ENCODE assay signal across 28 cellular contexts in the genomic region with DNA sequence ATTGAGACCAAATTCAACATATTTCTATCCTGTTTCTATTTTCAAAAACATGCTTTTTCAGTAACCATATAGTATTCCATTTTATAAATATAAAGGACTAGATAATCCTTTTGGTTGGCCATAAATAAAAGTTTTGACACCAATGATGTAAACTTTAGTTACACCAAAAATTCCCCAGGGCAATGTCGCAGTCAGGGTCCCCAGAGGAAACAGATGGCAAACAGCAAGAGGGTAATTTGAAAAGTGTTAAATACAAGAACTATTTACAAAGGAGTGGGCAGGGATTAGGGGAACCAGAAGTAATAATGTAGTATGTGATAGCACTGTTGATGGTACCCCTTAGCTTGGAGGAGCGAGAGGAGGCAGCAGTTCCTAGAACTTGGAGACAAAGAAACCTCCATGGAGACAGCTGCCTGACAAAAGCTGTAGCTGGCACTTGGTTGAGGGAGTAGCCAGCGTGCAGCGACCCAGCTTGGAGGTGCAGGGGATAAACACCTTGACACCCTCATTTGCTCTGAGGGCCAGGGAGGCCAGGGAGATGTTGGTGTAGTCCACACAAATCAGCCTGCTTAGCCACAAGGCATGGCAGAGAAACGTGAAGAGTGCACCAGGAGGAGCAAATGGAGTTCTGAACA. TPM values are rescaled to one million over a fixed set of nuclear protein-coding genes. Genes with fewer than 3 reads are reported as not detected.
A peak's percentile ranks its signal among the peaks of the same experiment; 100 is the strongest.
DNase-seq lines count a peak whose midpoint lies in the region; ATAC-seq and TF ChIP-seq lines count a peak whose summit lies in the region.
"Had no signal": no experiment of that assay in that cellular context is flagged by ENCODE, and none has a peak within 500 bp of the region (broad histone marks: within the 10 kb centered on the region; RNA-seq: fewer than 3 reads in every experiment).

No MANE protein-coding gene starts in this region.

- H3K4me1 ChIP-seq in A673 (ENCODE audit: insufficient read depth, low read length, poor library complexity, severe bottlenecking) (peaks cover 9% of the 10 kb centered on the region), GM23338 (ENCODE audit: insufficient read depth) (peaks cover 6% of the 10 kb centered on the region; the same call in 1 of the 2 replicates)

- peaks cover 11% of the 10 kb centered on the region; the same call in 2 of the 3 replicates for H3K36me3 Mint-ChIP-seq in GM23338 (ENCODE audit: low read depth)
- peaks cover 0 to 4% of the 10 kb centered on the region in 2 donors for H3K36me3 Mint-ChIP-seq in stimulated activated naive B cell treated with anti-CD40 and anti-IgM and Interleukin-4, amounts not matched to agents 10 μg/mL and 1 μg/mL and 100 μg/mL, for 72 hours
- H3K36me3 Mint-ChIP-seq: activated naive CD4-positive, alpha-beta T cell treated with anti-CD3 and anti-CD28 coated beads, Interleukin-2, amount 50 U/mL, for 24 hours had no signal

- TF ChIP-seq CTCF in A673 (conservative IDR thresholded peaks at IDR 0.05; ENCODE audit: low read depth, low read length) = no peak
- TF ChIP-seq CTCF in GM23338 (conservative IDR thresholded peaks at IDR 0.05; ENCODE audit: low read depth in 2 of 2) = no peak

- H3K27me3 ChIP-seq in A673 (replicated peaks; ENCODE audit: insufficient read depth, low read depth, low read length, poor library complexity) = no peaks in the 10 kb centered on the region
- H3K27me3 ChIP-seq in GM23338 (ENCODE audit: insufficient read depth) = no peaks in the 10 kb centered on the region
- H3K27me3 ChIP-seq: brain microvascular endothelial cell, upper lobe of left lung had no signal

- H3K4me3 ChIP-seq in A673 (ENCODE audit: low read depth, low read length, poor library complexity, severe bottlenecking) (no peak overlapping the region), GM23338 (no peak overlapping the region)
- H3K4me3 ChIP-seq: skin epidermis, suprapubic skin, upper lobe of left lung had no signal

- 0 out of 2 replicates have a peak, but pooled peaks cover 3% of the 10 kb centered on the region for H3F3A ChIP-seq in GM23338 (replicated peaks; ENCODE audit: low read depth)

- peaks cover 28% of the 10 kb centered on the region for H3K9me3 Mint-ChIP-seq in GM23338
- H3K9me3 Mint-ChIP-seq in stimulated activated naive B cell treated with anti-CD40 and anti-IgM and Interleukin-4, amounts not matched to agents 10 μg/mL and 1 μg/mL and 100 μg/mL, for 72 hours = peaks cover 3 to 5% of the 10 kb centered on the region in 2 donors
- H3K9me3 Mint-ChIP-seq: activated naive CD4-positive, alpha-beta T cell treated with anti-CD3 and anti-CD28 coated beads, Interleukin-2, amount 50 U/mL, for 24 hours; CD4-positive, alpha-beta T cell had no signal

- H4K20me1 ChIP-seq in GM23338 (replicated peaks; ENCODE audit: insufficient read depth) = no peaks in the 10 kb centered on the region

- H3K27ac ChIP-seq in A673 (ENCODE audit: low read depth, low read length, poor library complexity, severe bottlenecking) = no peak overlapping the region
- H3K27ac ChIP-seq in GM23338 (ENCODE audit: low read depth) = no peak overlapping the region
- H3K27ac ChIP-seq: brain microvascular endothelial cell, HL-60, skin epidermis, suprapubic skin, upper lobe of left lung, VCaP had no signal

- ATAC-seq in GM23338 = no peak
- no peak for ATAC-seq in stimulated activated naive B cell treated with anti-CD40 and anti-IgM and Interleukin-4, amounts not matched to agents 10 μg/mL and 1 μg/mL and 100 μg/mL, for 72 hours (replicated peaks)
- ATAC-seq in GM19463 (IDR thresholded peaks at IDR 0.05; ENCODE audit: unreplicated experiment) = no peak
- ATAC-seq: activated CD4-positive, alpha-beta T cell treated with anti-CD3 and anti-CD28 coated beads for 36 hours; left cardiac atrium; Panc1 had no signal

- no peak overlapping the region for H3K4me2 ChIP-seq in GM23338

- peaks cover 3% of the 10 kb centered on the region for H3K9me3 ChIP-seq in A673 (ENCODE audit: low read depth, low read length, poor library complexity, severe bottlenecking)
- H3K9me3 ChIP-seq: suprapubic skin, upper lobe of left lung had no signal

- peaks cover 12% of the 10 kb centered on the region for H3K27me3 Mint-ChIP-seq in GM23338 (ENCODE audit: insufficient read depth, low read depth, poor library complexity)
- peaks cover 16 to 17% of the 10 kb centered on the region in 2 donors for H3K27me3 Mint-ChIP-seq in stimulated activated naive B cell treated with anti-CD40 and anti-IgM and Interleukin-4, amounts not matched to agents 10 μg/mL and 1 μg/mL and 100 μg/mL, for 72 hours

- CTCF ChIA-PET in A673 (lab: Charles Lee) = no interaction called here

- DNase-seq in A673 (ENCODE audit: low spot score) (peak; percentile 83), GM23338 (ENCODE audit: low spot score) (no peak), NCI-H524 treated with DMSO at 0.1 percent for 48 hours (lab: John Stamatoyannopoulos, UW) (peak; percentile 88), germinal center (ENCODE audit: low spot score) (peak; percentile 30), HCEC 1CT (no peak)
- DNase-seq in central memory CD4-positive, alpha-beta T cell = no peak
- no peak for DNase-seq in stimulated activated naive B cell treated with anti-CD40 and anti-IgM and Interleukin-4, amounts not matched to agents 10 μg/mL and 1 μg/mL and 100 μg/mL, for 72 hours
- DNase-seq: activated CD4-positive, alpha-beta T cell treated with anti-CD3 and anti-CD28 coated beads for 36 hours; amniotic stem cell; brain microvascular endothelial cell; CD4-positive, alpha-beta T cell; hippocampal formation; left cardiac atrium; NCI-H1694 treated with DMSO at 0.1 percent for 48 hours; NCI-H526; SIG-M5; stimulated activated naive CD4-positive, alpha-beta T cell treated with Interleukin-2 at 50 U/mL for 16 hours; T1000; upper lobe of left lung had no signal

- H3K4me1 Mint-ChIP-seq in GM23338 = peaks cover 10% of the 10 kb centered on the region
- H3K4me1 Mint-ChIP-seq in stimulated activated naive B cell treated with anti-CD40 and anti-IgM and Interleukin-4, amounts not matched to agents 10 μg/mL and 1 μg/mL and 100 μg/mL, for 72 hours = peaks cover 10 to 13% of the 10 kb centered on the region in 2 donors

- no peaks in the 10 kb centered on the region for H3K36me3 ChIP-seq in A673 (ENCODE audit: insufficient read depth, low read length, poor library complexity, severe bottlenecking)
- no peaks in the 10 kb centered on the region for H3K36me3 ChIP-seq in GM23338 (ENCODE audit: insufficient read depth)
- H3K36me3 ChIP-seq: brain microvascular endothelial cell, suprapubic skin, upper lobe of left lung had no signal

- POLR2A ChIA-PET in A673 (lab: Charles Lee; ENCODE audit: low non-redundant PET) = no interaction called here

- no peaks in the 10 kb centered on the region for H3K79me2 ChIP-seq in GM23338 (replicated peaks; ENCODE audit: insufficient read depth)

- H3K9me2 ChIP-seq in GM23338 (ENCODE audit: insufficient read depth) = 0 out of 2 replicates have a peak, but pooled peaks cover 2% of the 10 kb centered on the region

- no peak overlapping the region for H3K4me3 Mint-ChIP-seq in GM23338
- no peak overlapping the region for H3K4me3 Mint-ChIP-seq in stimulated activated naive B cell treated with anti-CD40 and anti-IgM and Interleukin-4, amounts not matched to agents 10 μg/mL and 1 μg/mL and 100 μg/mL, for 72 hours
- H3K4me3 Mint-ChIP-seq: activated CD4-positive, alpha-beta T cell treated with anti-CD3 and anti-CD28 coated beads for 36 hours; CD4-positive, alpha-beta T cell had no signal

- intact Hi-C loops in A673 (cut with micrococcal nuclease; ENCODE audit: unreplicated experiment) = no loop called here

- no TSS peak for BruUV-seq in A673 (replicated peaks; lab: Mats Ljungman, UMichigan)

- H3K27ac Mint-ChIP-seq in GM23338 = no peak overlapping the region
- H3K27ac Mint-ChIP-seq in stimulated activated naive B cell treated with anti-CD40 and anti-IgM and Interleukin-4, amounts not matched to agents 10 μg/mL and 1 μg/mL and 100 μg/mL, for 72 hours = no peak overlapping the region
- H3K27ac Mint-ChIP-seq: activated CD4-positive, alpha-beta T cell treated with anti-CD3 and anti-CD28 coated beads for 36 hours; activated naive CD4-positive, alpha-beta T cell treated with anti-CD3 and anti-CD28 coated beads, Interleukin-2, amount 50 U/mL, for 24 hours; activated T-helper 2 cell treated with anti-CD3 and anti-CD28 coated beads, Interferon-gamma antibody, Interleukin-2, Interleukin-4, amounts not matched to agents 10 μg/mL and 5 μg/mL and 100 μg/mL, durations not matched to agents 14 hours and 24 hours and 36 hours; CD4-positive, alpha-beta T cell; nephron had no signal

- peak overlapping the region; percentile 9; the same call in 1 of the 2 replicates for H2AFZ ChIP-seq in GM23338

TF ChIP-seq in GM23338, 12 proteins besides CTCF, POLR2A, EP300 and RAD21 (continues in another document):
- TF ChIP-seq JUNB (IDR thresholded peaks at IDR 0.05; ENCODE audit: unreplicated experiment) = no peak

RNA-seq across cellular contexts. Expression of gene MSANTD3, which starts 18.3 kb away (rescaled TPM):
- total RNA-seq in A673 (2021) = 44.7 and 52.9 TPM in 2 replicates
- 30.6 and 34.5 TPM in 2 replicates for total RNA-seq in GM23338 (2014; rRNA removed; shearing (Covaris generic))
- 19.0 and 19.7 TPM in 2 replicates for polyA plus RNA-seq in GM23338 (2016; fragmentation: Nextera tagmentation; extraction: Ambion mirVana)

RNA-seq across cellular contexts. Expression of gene TEX10, which starts 55.9 kb away (rescaled TPM):
- 42.7 and 46.7 TPM in 2 replicates for total RNA-seq in A673 (2021)
- total RNA-seq in GM23338 (2014; rRNA removed; shearing (Covaris generic)) = 98.7 and 102 TPM in 2 replicates
- polyA plus RNA-seq in GM23338 (2016; fragmentation: Nextera tagmentation; extraction: Ambion mirVana) = 28.5 and 35.0 TPM in 2 replicates

Comparison
In these comparisons a context has a peak if more than half of its experiments do, and no peak if none do; other contexts are left out.
1. DNase-seq: peak in A673 (single experiment), NCI-H524 treated with DMSO at 0.1 percent for 48 hours (single experiment) and germinal center (single experiment); none in GM23338 (single experiment), HCEC 1CT (single experiment), central memory CD4-positive, alpha-beta T cell (single experiment) and stimulated activated naive B cell treated with anti-CD40 and anti-IgM and Interleukin-4, amounts not matched to agents 10 μg/mL and 1 μg/mL and 100 μg/mL, for 72 hours (single experiment).